Comparison of ENCODE assay signal across 8 cellular contexts in genomic region chr5:157273131-157273556, GRCh38. TPM values are rescaled to one million over a fixed set of nuclear protein-coding genes. Genes with fewer than 3 reads are reported as not detected.
DNase-seq lines count a peak whose midpoint lies in the region; ATAC-seq and TF ChIP-seq lines count a peak whose summit lies in the region.

No MANE protein-coding gene starts in this region.

- ATAC-seq in GM18520 (IDR thresholded peaks at IDR 0.05; ENCODE audit: unreplicated experiment) = peak; percentile 68
- peak; percentile 59 for ATAC-seq in GM21723 (IDR thresholded peaks at IDR 0.05; ENCODE audit: unreplicated experiment)
- ATAC-seq in gastroesophageal sphincter = no peak

- DNase-seq in MM.1S (peak; percentile 63), immature natural killer cell (peak; percentile 51 to 62 (median 56)), caudate nucleus (lab: John Stamatoyannopoulos, UW) (no peak), NCI-H1048 (lab: John Stamatoyannopoulos, UW) (no peak), lower leg skin (ENCODE audit: low spot score in 2 of 2) (no peak)

- no peak overlapping the region for H2AFZ ChIP-seq in MM.1S (ENCODE audit: low read length)

- H3K79me2 ChIP-seq in MM.1S (ENCODE audit: low read length) = peaks cover 91% of the 10 kb centered on the region

- H3K36me3 Mint-ChIP-seq in immature natural killer cell = peaks cover 11 to 14% (median 11%) of the 10 kb centered on the region in 3 donors

- H3K36me3 ChIP-seq in MM.1S (replicated peaks; ENCODE audit: insufficient read depth, low read length) = no peaks in the 10 kb centered on the region
- H3K36me3 ChIP-seq in gastroesophageal sphincter = no peaks in the 10 kb centered on the region

- H3K9me2 ChIP-seq in MM.1S (replicated peaks; ENCODE audit: insufficient read depth, low read length) = no peaks in the 10 kb centered on the region

- peaks cover 12 to 26% (median 26%) of the 10 kb centered on the region in 3 donors for H3K27me3 Mint-ChIP-seq in immature natural killer cell (ENCODE audit: low read depth in 3 of 3)

- peaks cover under 1% of the 10 kb centered on the region; the same call in 1 of the 2 replicates for H4K20me1 ChIP-seq in MM.1S (ENCODE audit: insufficient read depth, low read length)

- H3K9me3 ChIP-seq in MM.1S (replicated peaks; ENCODE audit: insufficient read depth, low read length) (no peaks in the 10 kb centered on the region), gastroesophageal sphincter (no peaks in the 10 kb centered on the region)

- H3K4me1 ChIP-seq in MM.1S (ENCODE audit: low read length) (peaks cover 55% of the 10 kb centered on the region), gastroesophageal sphincter (no peaks in the 10 kb centered on the region)

- peaks cover 28% of the 10 kb centered on the region for H3F3A ChIP-seq in MM.1S (ENCODE audit: insufficient read depth, low read length)

- TF ChIP-seq POLR2A in gastroesophageal sphincter (IDR thresholded peaks at IDR 0.05) (no peak), lower leg skin (IDR thresholded peaks at IDR 0.05) (no peak)

- H3K27ac ChIP-seq in MM.1S (ENCODE audit: low read length) = peak overlapping the region; percentile 97
- no peak overlapping the region for H3K27ac ChIP-seq in caudate nucleus (ENCODE audit: low read depth, low read length)
- H3K27ac ChIP-seq in gastroesophageal sphincter = no peak overlapping the region

- WGBS in gastroesophageal sphincter (ENCODE audit: low coverage in 1 of 2), 2 donors = 80% methylated on average over 1 of the region's 1 CpG; no CpG with 5 or more reads in 1 of the 2 donors
- WGBS in lower leg skin, 2 donors = 63 to 79% methylated on average over 1 of the region's 1 CpG

- peak overlapping the region; percentile 96 to 100 (median 99) for H3K27ac Mint-ChIP-seq in immature natural killer cell

- H3K4me3 Mint-ChIP-seq in immature natural killer cell = peak overlapping the region; percentile 82 to 98 (median 86)

- peak overlapping the region; percentile 76; the same call in 1 of the 2 replicates for H3K9ac ChIP-seq in MM.1S (ENCODE audit: low read length)

- intact Hi-C loops in lower leg skin (cut with DNase I; ENCODE audit: low total_unique reads) = no loop called here

- no peaks in the 10 kb centered on the region for H3K27me3 ChIP-seq in MM.1S (replicated peaks; ENCODE audit: insufficient read depth, low read length)
- no peaks in the 10 kb centered on the region for H3K27me3 ChIP-seq in gastroesophageal sphincter

- TF ChIP-seq EP300 in gastroesophageal sphincter (IDR thresholded peaks at IDR 0.05) = no peak

- H3K4me3 ChIP-seq in MM.1S (ENCODE audit: low read length) = peak overlapping the region; percentile 45; the same call in 1 of the 2 replicates
- no peak overlapping the region for H3K4me3 ChIP-seq in gastroesophageal sphincter
- no peak overlapping the region for H3K4me3 ChIP-seq in lower leg skin (ENCODE audit: low read depth, poor library complexity, severe bottlenecking)

- H3K4me2 ChIP-seq in MM.1S (ENCODE audit: low read depth, low read length) = peak overlapping the region; percentile 91

- H3K4me1 Mint-ChIP-seq in immature natural killer cell = peaks cover 90 to 98% of the 10 kb centered on the region in 2 donors

- H3K9me3 Mint-ChIP-seq in immature natural killer cell = no peaks in the 10 kb centered on the region

- TF ChIP-seq CTCF in MM.1S (IDR thresholded peaks at IDR 0.05; ENCODE audit: low read length) = no peak
- TF ChIP-seq CTCF in gastroesophageal sphincter (IDR thresholded peaks at IDR 0.05) = no peak
- no peak for TF ChIP-seq CTCF in lower leg skin (IDR thresholded peaks at IDR 0.05)

RNA-seq across cellular contexts. Expression of gene CYFIP2, which starts 7.2 kb away (rescaled TPM):
- polyA plus RNA-seq in immature natural killer cell = 100 to 1,000 TPM; 293 to 667 (median 513) TPM
- total RNA-seq in gastroesophageal sphincter (10 to 100 TPM; 13.7 to 50.6 (median 23.1) TPM), lower leg skin (10 to 100 TPM in 1 of 4 donors, 1 to 10 TPM in 3; 3.2 to 16.2 (median 7.0) TPM)

Comparison
In these comparisons a context has a peak if more than half of its experiments do, and no peak if none do; other contexts are left out.
1. DNase-seq: peak in MM.1S (single experiment) and immature natural killer cell (3 of 3); none in caudate nucleus (0 of 61), NCI-H1048 (single experiment) and lower leg skin (0 of 2).